ENCODE assay signal across 31 cellular contexts in the genomic region with DNA sequence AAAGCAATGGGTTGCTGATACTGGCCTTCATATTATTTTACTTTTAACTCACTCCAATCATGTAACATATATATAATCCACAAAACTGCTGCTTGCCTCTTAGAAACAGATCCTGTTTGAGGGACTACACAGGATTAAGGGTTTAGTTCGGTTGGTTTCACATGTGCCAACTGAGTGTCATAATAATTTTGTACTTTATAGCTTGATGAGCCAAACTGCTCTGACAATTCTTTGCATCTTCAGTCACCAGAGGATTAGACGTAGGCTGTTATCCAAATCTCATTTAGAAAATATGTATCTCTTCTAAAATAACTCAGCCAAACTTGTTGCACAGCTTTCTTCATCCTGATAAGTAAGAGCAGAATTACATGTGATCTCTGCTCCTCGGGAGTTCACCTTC.
"Had no signal": no experiment of that assay in that cellular context is flagged by ENCODE, and none has a peak within 500 bp of the region (broad histone marks: within the 10 kb centered on the region; RNA-seq: fewer than 3 reads in every experiment).

No MANE protein-coding gene starts in this region.

- H3K9me3 ChIP-seq: ascending aorta, Peyer's patch had no signal

- H3K27me3 ChIP-seq: ascending aorta, cardiac muscle cell, Peyer's patch had no signal

- H3K27ac ChIP-seq: ascending aorta, cardiac muscle cell, KMS-11, Peyer's patch, RWPE1, WERI-Rb-1 had no signal

- ATAC-seq: activated CD8-positive, alpha-beta memory T cell treated with anti-CD3 and anti-CD28 coated beads, Interleukin-2, amount 10 ng/mL, durations not matched to agents 7 days and 5 days; activated naive CD8-positive, alpha-beta T cell treated with anti-CD3 and anti-CD28 coated beads, Interleukin-2, amount 50 U/mL, for 24 hours; Right ventricle myocardium inferior had no signal

- H3K9ac ChIP-seq: KMS-11 had no signal

- H3K4me2 ChIP-seq: KMS-11 had no signal

- DNase-seq: activated CD4-positive, alpha-beta memory T cell treated with anti-CD3 and anti-CD28 coated beads, Interleukin-2, amount 10 ng/mL, durations not matched to agents 7 days and 5 days; activated CD4-positive, alpha-beta T cell treated with anti-CD3 and anti-CD28 coated beads for 1 hour; activated CD4-positive, alpha-beta T cell treated with anti-CD3 and anti-CD28 coated beads for 48 hours; activated CD4-positive, CD25-positive, alpha-beta regulatory T cell; activated CD8-positive, alpha-beta memory T cell treated with anti-CD3 and anti-CD28 coated beads for 24 hours; activated CD8-positive, alpha-beta memory T cell treated with anti-CD3 and anti-CD28 coated beads, Interleukin-2, amount 10 ng/mL, durations not matched to agents 7 days and 5 days; activated CD8-positive, alpha-beta memory T cell treated with anti-CD3 and anti-CD28 coated beads, Interleukin-2, amount 50 U/mL, for 48 hours; activated effector memory CD4-positive, alpha-beta T cell treated with Interleukin-2 at 50 U/mL for 16 hours; activated naive CD4-positive, alpha-beta T cell treated with anti-CD3 and anti-CD28 coated beads, Interleukin-2, amount 10 ng/mL, durations not matched to agents 7 days and 5 days; activated naive CD8-positive, alpha-beta T cell treated with anti-CD3 and anti-CD28 coated beads, Interleukin-2, amount 50 U/mL, for 24 hours; activated T-cell treated with anti-CD3 and anti-CD28 coated beads, Interleukin-2, amount 50 U/mL, for 48 hours; amniotic stem cell; NCI-H1105; NCI-H1436; NCI-H1694; NCI-H1930; NCI-H2081 treated with DMSO at 0.1 percent for 48 hours; NCI-H510A; NCI-H526 treated with DMSO at 0.1 percent for 48 hours; NCI-H774; Peyer's patch; SW 1271; T-helper 1 cell; T-helper 2 cell; T-helper 9 cell; WERI-Rb-1 had no signal

- H3K4me3 ChIP-seq: ascending aorta, cardiac muscle cell, Peyer's patch had no signal

- H3K36me3 ChIP-seq: ascending aorta, cardiac muscle cell, Peyer's patch, WERI-Rb-1 had no signal

- H3K4me1 ChIP-seq: ascending aorta, Peyer's patch had no signal
